ENCODE assay signal across 1 cellular context in the genomic region with DNA sequence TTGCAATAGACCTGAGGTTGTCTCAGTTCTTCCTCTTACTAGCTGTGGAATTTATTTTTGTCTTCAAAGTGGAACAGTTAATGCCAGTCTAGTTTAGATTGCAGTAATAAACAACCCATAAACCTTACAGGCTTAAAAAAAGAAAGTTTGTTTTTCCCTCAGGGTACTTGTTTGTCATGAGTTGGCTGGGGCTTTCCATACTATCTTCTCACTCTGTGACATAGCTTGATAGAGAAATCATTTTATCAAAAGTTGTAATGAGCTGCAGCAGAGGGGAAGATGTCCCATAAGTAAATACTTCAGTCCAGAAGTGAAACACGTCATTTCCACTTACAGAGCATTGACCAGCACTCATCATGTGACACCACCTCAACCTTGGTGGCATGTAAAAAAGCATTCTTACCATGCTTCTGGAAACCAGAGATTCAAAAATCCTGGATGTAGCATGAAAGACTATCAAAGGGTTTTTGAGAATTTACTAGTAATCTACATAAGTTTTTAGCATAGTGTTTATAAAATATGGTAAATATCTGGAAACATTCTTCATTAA.
TF ChIP-seq lines count a peak whose summit lies in the region.

No MANE protein-coding gene starts in this region.

TF ChIP-seq in IMR-90, 13 proteins besides CTCF, POLR2A, EP300 and RAD21:
- TF ChIP-seq BHLHE40 (IDR thresholded peaks at IDR 0.05; ENCODE audit: low read depth, low read length), result no peak
- no peak for TF ChIP-seq RCOR1 (IDR thresholded peaks at IDR 0.05; ENCODE audit: insufficient replicate concordance, low read length)
- TF ChIP-seq FOS (IDR thresholded peaks at IDR 0.05; ENCODE audit: low read depth, low read length), result no peak
- no peak for TF ChIP-seq CHD1 (IDR thresholded peaks at IDR 0.05; ENCODE audit: low read depth, low read length)
- TF ChIP-seq MAFK (IDR thresholded peaks at IDR 0.05; ENCODE audit: low read depth, low read length), result no peak
- no peak for TF ChIP-seq MXI1 (IDR thresholded peaks at IDR 0.05; ENCODE audit: borderline replicate concordance, low read depth, low read length)
